14 cellular contexts compared by ENCODE assay signal in the genomic region with DNA sequence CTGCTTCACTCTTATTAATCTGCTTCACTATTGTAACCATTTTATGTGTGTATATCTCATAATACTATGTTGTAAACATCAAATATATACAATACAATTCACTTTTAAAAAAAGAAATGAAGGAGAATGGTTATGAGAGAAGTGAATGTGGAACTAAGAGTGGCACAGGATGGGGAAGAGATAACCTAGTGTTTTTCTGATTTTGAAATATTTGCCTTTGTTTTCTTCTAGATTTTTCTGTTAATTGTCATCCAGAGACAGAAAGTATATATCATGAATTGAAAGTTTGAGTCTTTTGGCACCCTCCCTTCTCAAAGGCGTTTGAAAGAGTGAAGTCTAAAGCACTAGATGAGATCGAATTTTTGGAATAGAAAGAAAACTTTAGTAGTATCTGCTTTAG. TPM values are rescaled to one million over a fixed set of nuclear protein-coding genes. Genes with fewer than 3 reads are reported as not detected.
DNase-seq lines count a peak whose midpoint lies in the region; ATAC-seq, FAIRE-seq and TF ChIP-seq lines count a peak whose summit lies in the region.
"Had no signal": no experiment of that assay in that cellular context is flagged by ENCODE, and none has a peak within 500 bp of the region (broad histone marks: within the 10 kb centered on the region; RNA-seq: fewer than 3 reads in every experiment).

No MANE protein-coding gene starts in this region.

- no peak for TF ChIP-seq RAD21 in HepG2 (CRISPR knock-in tag; IDR thresholded peaks at IDR 0.05)

- peaks cover 13 to 27% of the 10 kb centered on the region in 2 donors for H3K36me3 Mint-ChIP-seq in CD4-positive, alpha-beta memory T cell

- TF ChIP-seq EP300 in HepG2 (IDR thresholded peaks at IDR 0.05; ENCODE audit: low read depth in 2 of 2, low read length in 2 of 2), result no peak
- TF ChIP-seq EP300 in HepG2 (CRISPR knock-in tag; IDR thresholded peaks at IDR 0.05; ENCODE audit: borderline replicate concordance), result no peak

- 76% methylated on average over 2 of the region's 2 CpGs for WGBS in HepG2 (ENCODE audit: low lambda C conversion rate)
- 24% methylated on average over 2 of the region's 2 CpGs for WGBS in right lobe of liver (ENCODE audit: insufficient coverage, low coverage, low lambda C conversion rate, missing lambda C conversion rate)
- WGBS in hepatocyte (ENCODE audit: low lambda C conversion rate, missing lambda C conversion rate), result 64% methylated on average over 2 of the region's 2 CpGs
- WGBS in thyroid gland, 2 donors, result 65 to 66% methylated on average over 2 of the region's 2 CpGs

- no peak for TF ChIP-seq POLR2A in HepG2 (IDR thresholded peaks at IDR 0.05; ENCODE audit: insufficient read depth in 1 of 2, low read depth in 2 of 2, low read length in 2 of 2)
- no peak for TF ChIP-seq POLR2A in right lobe of liver (IDR thresholded peaks at IDR 0.05)
- TF ChIP-seq POLR2A in thyroid gland (IDR thresholded peaks at IDR 0.05), result no peak

- H2AFZ ChIP-seq in HepG2 (ENCODE audit: low read length) (no peak overlapping the region), OCI-LY7 (ENCODE audit: low read length) (no peak overlapping the region), hepatocyte (no peak overlapping the region)

- peaks cover 57 to 88% (median 77%) of the 10 kb centered on the region in 4 donors for H3K4me1 Mint-ChIP-seq in CD4-positive, alpha-beta memory T cell

- H3K9ac ChIP-seq in HepG2 (ENCODE audit: insufficient read depth, low read depth, low read length), result peak overlapping the region; percentile 92; the same call in 1 of the 2 replicates
- H3K9ac ChIP-seq: BLaER1 had no signal

- TF ChIP-seq CTCF in HepG2 (CRISPR knock-in tag; IDR thresholded peaks at IDR 0.05) (no peak), right lobe of liver (IDR thresholded peaks at IDR 0.05) (no peak), OCI-LY7 (conservative IDR thresholded peaks at IDR 0.05; ENCODE audit: low read length) (no peak), hepatocyte (IDR thresholded peaks at IDR 0.05; ENCODE audit: poor library complexity) (no peak), thyroid gland (IDR thresholded peaks at IDR 0.05) (no peak)

- peaks cover 0 to 2% (median 0%) of the 10 kb centered on the region in 8 donors for H3K9me3 Mint-ChIP-seq in CD4-positive, alpha-beta memory T cell
- H3K9me3 Mint-ChIP-seq: stimulated activated memory B cell treated with anti-CD40 and anti-IgM and Interleukin-4, amounts not matched to agents 10 μg/mL and 1 μg/mL and 100 μg/mL, for 72 hours had no signal

- DNase-seq in HepG2 (ENCODE audit: low spot score) (no peak), right lobe of liver (no peak), OCI-LY7 (ENCODE audit: low spot score) (no peak), hepatocyte (ENCODE audit: low spot score) (no peak), retina (no peak), inferior parietal cortex (ENCODE audit: extremely low spot score) (no peak), thyroid gland (no peak)
- no peak for DNase-seq in CD4-positive, alpha-beta memory T cell
- DNase-seq: effector memory CD4-positive, alpha-beta T cell; NCI-H345; occipital lobe had no signal

- H3K4me3 ChIP-seq in HepG2 (replicated peaks in 1 of 3; ENCODE audit: insufficient read depth in 1 of 3, low read depth in 2 of 3, low read length in 3 of 3) (0 out of 6 replicates have a peak overlapping the region, but pooled peaks of 1 of the 3 experiments have one; percentile 88), right lobe of liver (no peak overlapping the region), OCI-LY7 (ENCODE audit: low read depth, low read length, poor library complexity, severe bottlenecking) (no peak overlapping the region), hepatocyte (no peak overlapping the region), thyroid gland (replicated peaks in 1 of 3) (no peak overlapping the region)
- no peak overlapping the region for H3K4me3 ChIP-seq in CD4-positive, alpha-beta memory T cell (ENCODE audit: low read length in 2 of 2)
- H3K4me3 ChIP-seq: BLaER1 had no signal

- peaks cover 8% of the 10 kb centered on the region for H4K20me1 ChIP-seq in HepG2 (ENCODE audit: insufficient read depth, low read length)
- H4K20me1 ChIP-seq in OCI-LY7 (ENCODE audit: insufficient read depth, low read length), result no peaks in the 10 kb centered on the region
- H4K20me1 ChIP-seq in hepatocyte (ENCODE audit: insufficient read depth, poor library complexity, severe bottlenecking), result peaks cover 44% of the 10 kb centered on the region

- H3K4me1 ChIP-seq in HepG2 (ENCODE audit: insufficient read depth, low read length) (peaks cover 58% of the 10 kb centered on the region), right lobe of liver (peaks cover 0 to 42% (median 13%) of the 10 kb centered on the region in 4 donors), OCI-LY7 (ENCODE audit: insufficient read depth, low read length, poor library complexity, severe bottlenecking) (peaks cover 23% of the 10 kb centered on the region), hepatocyte (ENCODE audit: insufficient read depth) (peaks cover 9% of the 10 kb centered on the region), thyroid gland (peaks cover 23 to 27% of the 10 kb centered on the region in 2 donors)
- peaks cover 54% of the 10 kb centered on the region for H3K4me1 ChIP-seq in CD4-positive, alpha-beta memory T cell (ENCODE audit: insufficient read depth, low read length)

- no peaks in the 10 kb centered on the region; a peak in 1 of 5 replicates for H3K27me3 ChIP-seq in HepG2 (ENCODE audit: control insufficient read depth in 1 of 2, insufficient read depth in 2 of 2, low read length in 2 of 2)
- H3K27me3 ChIP-seq in right lobe of liver, result no peaks in the 10 kb centered on the region
- no peaks in the 10 kb centered on the region for H3K27me3 ChIP-seq in hepatocyte
- no peaks in the 10 kb centered on the region for H3K27me3 ChIP-seq in thyroid gland
- H3K27me3 ChIP-seq in CD4-positive, alpha-beta memory T cell (ENCODE audit: insufficient read depth, low read length), result no peaks in the 10 kb centered on the region
- H3K27me3 ChIP-seq: BLaER1 had no signal

- BruUV-seq in HepG2 (replicated peaks; lab: Mats Ljungman, UMichigan) (no TSS peak), OCI-LY7 (replicated peaks; lab: Mats Ljungman, UMichigan) (no TSS peak)

- peak overlapping the region in 4 of 8 donors; percentile 0 to 96 (median 48) for H3K4me3 Mint-ChIP-seq in CD4-positive, alpha-beta memory T cell
- H3K4me3 Mint-ChIP-seq: stimulated activated memory B cell treated with anti-CD40 and anti-IgM and Interleukin-4, amounts not matched to agents 10 μg/mL and 1 μg/mL and 100 μg/mL, for 72 hours had no signal

- peak overlapping the region; percentile 67; the same call in 1 of the 2 replicates for H3K4me2 ChIP-seq in HepG2 (ENCODE audit: low read depth, low read length)
- H3K4me2 ChIP-seq in OCI-LY7 (ENCODE audit: low read length), result peak overlapping the region; percentile 97; the same call in 1 of the 2 replicates
- H3K4me2 ChIP-seq in hepatocyte, result peak overlapping the region; percentile 81

- peak overlapping the region in 3 of 7 donors; percentile 9 to 50 (median 45) for H3K27ac Mint-ChIP-seq in CD4-positive, alpha-beta memory T cell
- H3K27ac Mint-ChIP-seq: stimulated activated memory B cell treated with anti-CD40 and anti-IgM and Interleukin-4, amounts not matched to agents 10 μg/mL and 1 μg/mL and 100 μg/mL, for 72 hours had no signal

- CTCF ChIA-PET in HepG2 (lab: Yijun Ruan, JAX; ENCODE audit: low intra/inter-chr PET ratio, low total read pairs) (no interaction called here), OCI-LY7 (lab: Charles Lee; ENCODE audit: unreplicated experiment) (no interaction called here)
- CTCF ChIA-PET in CD4-positive, alpha-beta memory T cell (lab: Charles Lee; ENCODE audit: partially characterized antibody), result no interaction called here

- H3K27ac ChIP-seq in HepG2 (ENCODE audit: extremely low read length, insufficient read depth, low read length), result no peak overlapping the region
- H3K27ac ChIP-seq in right lobe of liver, result no peak overlapping the region
- no peak overlapping the region for H3K27ac ChIP-seq in OCI-LY7 (ENCODE audit: low read depth, low read length, poor library complexity, severe bottlenecking)
- H3K27ac ChIP-seq in hepatocyte, result no peak overlapping the region
- H3K27ac ChIP-seq in thyroid gland, result no peak overlapping the region
- H3K27ac ChIP-seq in CD4-positive, alpha-beta memory T cell (ENCODE audit: low read depth, low read length), result no peak overlapping the region
- H3K27ac ChIP-seq: BLaER1 had no signal

- H3K9me2 ChIP-seq in OCI-LY7 (ENCODE audit: insufficient read depth, low read length) (no peaks in the 10 kb centered on the region), hepatocyte (replicated peaks; ENCODE audit: insufficient read depth) (no peaks in the 10 kb centered on the region)

- no peaks in the 10 kb centered on the region for H3K27me3 Mint-ChIP-seq in CD4-positive, alpha-beta memory T cell
- H3K27me3 Mint-ChIP-seq: stimulated activated memory B cell treated with anti-CD40 and anti-IgM and Interleukin-4, amounts not matched to agents 10 μg/mL and 1 μg/mL and 100 μg/mL, for 72 hours had no signal

- H3K9me3 ChIP-seq in HepG2 (ENCODE audit: low read length), result no peaks in the 10 kb centered on the region
- H3K9me3 ChIP-seq in right lobe of liver, result no peaks in the 10 kb centered on the region
- H3K9me3 ChIP-seq in OCI-LY7 (ENCODE audit: low read length), result no peaks in the 10 kb centered on the region
- H3K9me3 ChIP-seq in hepatocyte (ENCODE audit: low read depth), result no peaks in the 10 kb centered on the region
- no peaks in the 10 kb centered on the region for H3K9me3 ChIP-seq in thyroid gland
- no peaks in the 10 kb centered on the region for H3K9me3 ChIP-seq in CD4-positive, alpha-beta memory T cell (ENCODE audit: control insufficient read depth in 1 of 2, low read length in 2 of 2)

- intact Hi-C loops in HepG2 (cut with micrococcal nuclease; ENCODE audit: unreplicated experiment) (loop anchor here (5.0 to 10.0 kb wide), 2 partner anchors 37 to 105 kb away; a partner anchor contains a TSS), right lobe of liver (cut with DNase I) (no loop called here), OCI-LY7 (cut with micrococcal nuclease; ENCODE audit: unreplicated experiment) (no loop called here), thyroid gland (cut with DNase I) (no loop called here)
- intact Hi-C loops in CD4-positive, alpha-beta memory T cell (cut with micrococcal nuclease), result loop anchor here (5.0 kb wide), 5 partner anchors 73 to 1357 kb away; a partner anchor contains a TSS

- H3K79me2 ChIP-seq in HepG2 (ENCODE audit: insufficient read depth, low read length) (peaks cover 82% of the 10 kb centered on the region), OCI-LY7 (ENCODE audit: insufficient read depth, low read depth, low read length) (peaks cover 15% of the 10 kb centered on the region; the same call in 1 of the 2 replicates), hepatocyte (peaks cover 81% of the 10 kb centered on the region)

- in situ Hi-C loops in HepG2 (cut with HindIII; ENCODE audit: extremely low pct_ligation_motif_present, low pct_unique_long_range_greater_than_20kb), result no loop called here

- POLR2A ChIA-PET in HepG2 (lab: Yijun Ruan, JAX), result no interaction called here
- POLR2A ChIA-PET in OCI-LY7 (lab: Charles Lee), result no interaction called here
- POLR2A ChIA-PET in CD4-positive, alpha-beta memory T cell (lab: Charles Lee; ENCODE audit: partially characterized antibody), result no interaction called here

- 0 out of 5 replicates have a peak, but pooled peaks cover 0 to under 1% of the 10 kb centered on the region in 2 experiments for H3K36me3 ChIP-seq in HepG2 (replicated peaks in 1 of 2; ENCODE audit: control insufficient read depth in 1 of 2, insufficient read depth in 2 of 2, low read length in 2 of 2)
- H3K36me3 ChIP-seq in right lobe of liver, result no peaks in the 10 kb centered on the region
- H3K36me3 ChIP-seq in OCI-LY7 (ENCODE audit: insufficient read depth, low read length), result no peaks in the 10 kb centered on the region; the same call in 1 of the 2 replicates
- H3K36me3 ChIP-seq in hepatocyte (replicated peaks; ENCODE audit: insufficient read depth, low read depth), result no peaks in the 10 kb centered on the region
- H3K36me3 ChIP-seq in thyroid gland, result no peaks in the 10 kb centered on the region
- H3K36me3 ChIP-seq in CD4-positive, alpha-beta memory T cell (ENCODE audit: insufficient read depth, low read length), result no peaks in the 10 kb centered on the region

- no peak for FAIRE-seq in HepG2 (lab: Jason Lieb, UNC)
- FAIRE-seq: TTC549 had no signal

- ATAC-seq in HepG2 (no peak), right lobe of liver (no peak)
- ATAC-seq: stimulated activated memory B cell treated with anti-CD40 and anti-IgM and Interleukin-4, amounts not matched to agents 10 μg/mL and 1 μg/mL and 100 μg/mL, for 72 hours had no signal

RNA-seq across cellular contexts. Expression of a gene that starts 2.8 kb away (rescaled TPM):
- total RNA-seq in HepG2 (2016; rRNA removed; fragmentation: Illumina TruSeq; extraction: Trizol), result 38.1 and 48.2 TPM in 2 replicates
- 30.3 and 34.8 TPM in 2 replicates for total RNA-seq in HepG2 (2016; cell fraction: cytosol; rRNA removed; fragmentation: Illumina TruSeq; extraction: Trizol; ENCODE audit: low read depth)
- 32.9 and 48.9 TPM in 2 replicates for total RNA-seq in HepG2 (2016; cell fraction: insoluble cytoplasmic fraction; rRNA removed; fragmentation: Illumina TruSeq; extraction: Trizol)
- total RNA-seq in HepG2 (2016; cell fraction: membrane; rRNA removed; fragmentation: Illumina TruSeq; extraction: Trizol), result 14.3 and 17.6 TPM in 2 replicates
- 48.4 and 54.1 TPM in 2 replicates for total RNA-seq in HepG2 (2016; cell fraction: nucleus; rRNA removed; fragmentation: Illumina TruSeq; extraction: Trizol)
- polyA plus RNA-seq in HepG2 (2011; rRNA removed), result 9.7 and 10.4 TPM in 2 replicates
- 5.4 and 8.2 TPM in 2 replicates for polyA plus RNA-seq in HepG2 (2011; cell fraction: cytosol; rRNA removed)
- 2.8 and 3.7 TPM in 2 replicates for polyA plus RNA-seq in HepG2 (2011; cell fraction: nucleus; rRNA removed)
- polyA plus RNA-seq in HepG2 (2012), result 12.1 and 15.4 TPM in 2 replicates
- 1.4 TPM in 2 replicates for polyA plus RNA-seq in HepG2 (2016; cell fraction: cytosol; fragmentation: Illumina TruSeq; extraction: Trizol; ENCODE audit: low read depth)
- polyA plus RNA-seq in HepG2 (2016; cell fraction: insoluble cytoplasmic fraction; fragmentation: Illumina TruSeq; extraction: Trizol; ENCODE audit: low read depth), result 16.8 and 19.2 TPM in 2 replicates
- polyA plus RNA-seq in HepG2 (2016; cell fraction: membrane; fragmentation: Illumina TruSeq; extraction: Trizol; ENCODE audit: low read depth), result 3.1 and 3.7 TPM in 2 replicates
- polyA plus RNA-seq in HepG2 (2016; cell fraction: nucleus; fragmentation: Illumina TruSeq; extraction: Trizol; ENCODE audit: insufficient read depth, low read depth), result 37.4 and 38.5 TPM in 2 replicates
- 13.2 and 17.4 TPM in 2 replicates for polyA minus RNA-seq in HepG2 (2011; rRNA and poly(A)+ RNA removed; ENCODE audit: low replicate concordance)
- 21.4 and 25.3 TPM in 2 replicates for polyA minus RNA-seq in HepG2 (2011; cell fraction: cytosol; rRNA and poly(A)+ RNA removed)
- 14.4 and 17.8 TPM in 2 replicates for polyA minus RNA-seq in HepG2 (2011; cell fraction: nucleus; rRNA and poly(A)+ RNA removed)
- 10 to 100 TPM; 49.0 to 64.3 (median 51.7) TPM for total RNA-seq in right lobe of liver
- total RNA-seq in OCI-LY7 (2014; rRNA removed; shearing (Covaris generic)), result 5.0 and 5.4 TPM in 2 replicates
- 10.0 and 11.1 TPM in 2 replicates for total RNA-seq in OCI-LY7 (2022)
- 80.7 and 91.4 TPM in 2 replicates for total RNA-seq in hepatocyte
- polyA plus RNA-seq in hepatocyte, result 27.1 and 30.2 TPM in 2 replicates
- 100 to 1,000 TPM in 3 of 4 donors, 10 to 100 TPM in 1; 92.2 to 164 (median 125) TPM for total RNA-seq in thyroid gland
- 10 to 100 TPM; 28.9 to 31.1 TPM for total RNA-seq in CD4-positive, alpha-beta memory T cell
- polyA plus RNA-seq in CD4-positive, alpha-beta memory T cell, result 10 to 100 TPM; 14.6 to 17.7 TPM

RNA-seq across cellular contexts. Expression of a gene that starts 35.2 kb away (rescaled TPM):
- total RNA-seq in HepG2 (2016; rRNA removed; fragmentation: Illumina TruSeq; extraction: Trizol) (36.7 and 36.9 TPM in 2 replicates), right lobe of liver (1 to 10 TPM in 2 of 6 experiments, under 1 TPM in 4; 0.59 to 1.5 (median 0.94) TPM), OCI-LY7 (2022) (not detected in 2 replicates), hepatocyte (17.2 and 23.2 TPM in 2 replicates), thyroid gland (1 to 10 TPM; 4.3 to 8.5 (median 6.3) TPM)
- total RNA-seq in HepG2 (2016; cell fraction: cytosol; rRNA removed; fragmentation: Illumina TruSeq; extraction: Trizol; ENCODE audit: low read depth), result 21.9 and 22.3 TPM in 2 replicates
- 30.6 and 38.7 TPM in 2 replicates for total RNA-seq in HepG2 (2016; cell fraction: insoluble cytoplasmic fraction; rRNA removed; fragmentation: Illumina TruSeq; extraction: Trizol)
- total RNA-seq in HepG2 (2016; cell fraction: membrane; rRNA removed; fragmentation: Illumina TruSeq; extraction: Trizol), result 73.3 and 77.2 TPM in 2 replicates
- 38.1 and 43.2 TPM in 2 replicates for total RNA-seq in HepG2 (2016; cell fraction: nucleus; rRNA removed; fragmentation: Illumina TruSeq; extraction: Trizol)
- polyA plus RNA-seq in HepG2 (2011; rRNA removed) (10.8 and 11.0 TPM in 2 replicates), hepatocyte (4.2 and 7.2 TPM in 2 replicates)
- 6.0 and 6.6 TPM in 2 replicates for polyA plus RNA-seq in HepG2 (2011; cell fraction: cytosol; rRNA removed)
- polyA plus RNA-seq in HepG2 (2011; cell fraction: nucleus; rRNA removed), result 18.3 and 20.8 TPM in 2 replicates
- polyA plus RNA-seq in HepG2 (2012), result 9.4 and 12.5 TPM in 2 replicates
- 22.5 and 24.2 TPM in 2 replicates for polyA plus RNA-seq in HepG2 (2016; cell fraction: cytosol; fragmentation: Illumina TruSeq; extraction: Trizol; ENCODE audit: low read depth)
- polyA plus RNA-seq in HepG2 (2016; cell fraction: insoluble cytoplasmic fraction; fragmentation: Illumina TruSeq; extraction: Trizol; ENCODE audit: low read depth), result 29.9 and 34.9 TPM in 2 replicates
- 46.4 and 53.4 TPM in 2 replicates for polyA plus RNA-seq in HepG2 (2016; cell fraction: membrane; fragmentation: Illumina TruSeq; extraction: Trizol; ENCODE audit: low read depth)
- 49.4 and 55.6 TPM in 2 replicates for polyA plus RNA-seq in HepG2 (2016; cell fraction: nucleus; fragmentation: Illumina TruSeq; extraction: Trizol; ENCODE audit: insufficient read depth, low read depth)
- polyA minus RNA-seq in HepG2 (2011; rRNA and poly(A)+ RNA removed; ENCODE audit: low replicate concordance), result 18.4 TPM in 1 of 2 replicates, not detected in the other
- polyA minus RNA-seq in HepG2 (2011; cell fraction: cytosol; rRNA and poly(A)+ RNA removed), result 9.9 and 11.3 TPM in 2 replicates
- polyA minus RNA-seq in HepG2 (2011; cell fraction: nucleus; rRNA and poly(A)+ RNA removed), result 25.0 and 31.2 TPM in 2 replicates
- not detected in 2 replicates for total RNA-seq in OCI-LY7 (2014; rRNA removed; shearing (Covaris generic))
- total RNA-seq in CD4-positive, alpha-beta memory T cell, result not detected
- polyA plus RNA-seq in CD4-positive, alpha-beta memory T cell, result not detected

Comparison
In these comparisons a context has a peak if more than half of its experiments do, and no peak if none do; other contexts are left out.
1. intact Hi-C loops: an anchor here in HepG2 (5.0 to 10.0 kb wide) and CD4-positive, alpha-beta memory T cell (5.0 kb wide); none called in right lobe of liver, OCI-LY7 and thyroid gland.